Comparison of ENCODE assay signal across 13 cellular contexts in the genomic region with DNA sequence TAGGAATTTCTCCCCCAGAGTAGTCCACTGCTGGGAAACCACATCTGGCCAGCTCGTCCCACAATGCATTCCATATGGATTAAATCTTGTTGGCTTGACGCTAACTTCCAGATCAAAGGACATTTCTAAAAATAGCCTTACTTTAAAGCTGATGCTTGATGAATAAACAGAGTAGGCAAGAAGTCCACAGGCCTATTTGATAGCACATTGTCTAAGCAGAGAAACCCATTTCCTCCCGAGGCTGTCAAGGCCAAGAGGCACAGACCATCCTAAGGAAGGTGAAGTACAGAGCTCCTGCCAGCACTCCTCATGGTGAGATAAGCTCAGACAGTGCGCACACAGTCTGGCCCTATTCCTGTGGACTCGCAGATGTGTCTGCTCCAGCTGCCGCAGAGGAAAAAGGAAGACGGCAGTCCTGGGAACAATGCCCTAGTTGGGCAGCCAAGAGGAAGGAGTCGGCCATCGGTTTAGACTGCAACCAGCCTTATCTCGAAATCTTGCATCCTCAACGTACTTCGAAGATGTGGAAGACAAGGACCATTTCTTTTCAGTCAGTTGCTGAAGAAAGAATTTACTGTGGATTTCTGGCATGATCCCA.
DNase-seq lines count a peak whose midpoint lies in the region; ATAC-seq and TF ChIP-seq lines count a peak whose summit lies in the region.
"Had no signal": no experiment of that assay in that cellular context is flagged by ENCODE, and none has a peak within 500 bp of the region (broad histone marks: within the 10 kb centered on the region; RNA-seq: fewer than 3 reads in every experiment).

No MANE protein-coding gene starts in this region.

- TF ChIP-seq EP300 in upper lobe of left lung (IDR thresholded peaks at IDR 0.05): peak in 3 of 4 donors; percentile 7 to 64 (median 29)

- ATAC-seq in PC-3 (no peak), upper lobe of left lung (ENCODE audit: low FRiP score in 2 of 2) (peak; percentile 82 to 91), GM21717 (IDR thresholded peaks at IDR 0.05; ENCODE audit: unreplicated experiment) (no peak), GM18505 (IDR thresholded peaks at IDR 0.05; ENCODE audit: unreplicated experiment) (no peak)
- ATAC-seq in naive thymus-derived CD8-positive, alpha-beta T cell: no peak
- no peak for ATAC-seq in naive thymus-derived CD4-positive, alpha-beta T cell

- no peaks in the 10 kb centered on the region for H3K79me2 ChIP-seq in PC-3 (ENCODE audit: low read length)

- DNase-seq in PC-3 (peak; percentile 35), fibroblast of mammary gland (ENCODE audit: low read depth) (peak; percentile 96), upper lobe of left lung (peak in 1 of 2 donors; percentile 51)
- no peak for DNase-seq in naive thymus-derived CD8-positive, alpha-beta T cell
- DNase-seq in naive thymus-derived CD4-positive, alpha-beta T cell: no peak
- DNase-seq: activated CD4-positive, alpha-beta T cell treated with anti-CD3 and anti-CD28 coated beads, Interleukin-2, amount 50 U/mL, for 4 hours; cortex of kidney; occipital lobe; OCI-M1; stimulated activated naive CD4-positive, alpha-beta T cell treated with Interleukin-2 at 50 U/mL for 16 hours had no signal

- H4K20me1 ChIP-seq in PC-3 (ENCODE audit: low read length): no peaks in the 10 kb centered on the region

- intact Hi-C loops in PC-3 (cut with micrococcal nuclease): loop anchor here (5.0 kb wide), 1 partner anchor 33 kb away; no protein-coding TSS in a partner anchor
- intact Hi-C loops in naive thymus-derived CD4-positive, alpha-beta T cell (cut with micrococcal nuclease): loop anchor here in 1 of 2 donors (5.0 kb wide), 1 partner anchor 1682 kb away; no protein-coding TSS in a partner anchor

- no peak overlapping the region for H3K27ac Mint-ChIP-seq in naive thymus-derived CD8-positive, alpha-beta T cell
- H3K27ac Mint-ChIP-seq in naive thymus-derived CD4-positive, alpha-beta T cell: no peak overlapping the region

- TF ChIP-seq POLR2A in upper lobe of left lung (IDR thresholded peaks at IDR 0.05) (no peak), GM18505 (IDR thresholded peaks at IDR 0.05; ENCODE audit: borderline replicate concordance, extremely low read depth, insufficient read depth, insufficient read length) (no peak)

- H2AFZ ChIP-seq in PC-3 (ENCODE audit: low read length): no peak overlapping the region

- H3K9me3 ChIP-seq in PC-3 (ENCODE audit: low read length): no peaks in the 10 kb centered on the region
- no peaks in the 10 kb centered on the region for H3K9me3 ChIP-seq in mesodermal cell (ENCODE audit: control insufficient read depth, low read length)
- H3K9me3 ChIP-seq in upper lobe of left lung: no peaks in the 10 kb centered on the region
- H3K9me3 ChIP-seq in naive thymus-derived CD4-positive, alpha-beta T cell (ENCODE audit: control insufficient read depth in 2 of 3, low read length in 3 of 3): no peaks in the 10 kb centered on the region

- peaks cover 0 to 2% (median 0%) of the 10 kb centered on the region in 4 donors for H3K4me1 Mint-ChIP-seq in naive thymus-derived CD8-positive, alpha-beta T cell
- no peaks in the 10 kb centered on the region for H3K4me1 Mint-ChIP-seq in naive thymus-derived CD4-positive, alpha-beta T cell

- H3K9me2 ChIP-seq in PC-3 (replicated peaks; ENCODE audit: low read length): no peaks in the 10 kb centered on the region

- CTCF ChIA-PET in PC-3 (lab: Charles Lee): no interaction called here
- CTCF ChIA-PET in naive thymus-derived CD4-positive, alpha-beta T cell (lab: Charles Lee): no interaction called here

- no peak overlapping the region; the same call in 1 of the 2 replicates for H3K27ac ChIP-seq in PC-3 (ENCODE audit: low read length)
- H3K27ac ChIP-seq in mesodermal cell (ENCODE audit: low read depth, low read length, severe bottlenecking): peak overlapping the region; percentile 43
- peak overlapping the region; percentile 76 to 86 (median 79) for H3K27ac ChIP-seq in upper lobe of left lung
- no peak overlapping the region for H3K27ac ChIP-seq in naive thymus-derived CD4-positive, alpha-beta T cell (ENCODE audit: low read depth, low read length)

- no peak for TF ChIP-seq CTCF in PC-3 (conservative IDR thresholded peaks at IDR 0.05; ENCODE audit: low read depth, low read length)
- no peak for TF ChIP-seq CTCF in fibroblast of mammary gland (conservative IDR thresholded peaks at IDR 0.05; ENCODE audit: control insufficient read depth, insufficient read depth, low read depth, low read length)
- no peak for TF ChIP-seq CTCF in upper lobe of left lung (IDR thresholded peaks at IDR 0.05)

- H3K9me3 Mint-ChIP-seq in naive thymus-derived CD8-positive, alpha-beta T cell: peaks cover 0 to 1% (median 0%) of the 10 kb centered on the region in 9 donors
- peaks cover 0 to 11% (median 0%) of the 10 kb centered on the region in 11 donors for H3K9me3 Mint-ChIP-seq in naive thymus-derived CD4-positive, alpha-beta T cell

- POLR2A ChIA-PET in PC-3 (lab: Charles Lee; ENCODE audit: unreplicated experiment): interaction anchor here (0.6 kb wide), 1 partner anchor 114 kb away, joined by 3 read pairs; no protein-coding TSS in a partner anchor
- POLR2A ChIA-PET in naive thymus-derived CD8-positive, alpha-beta T cell (lab: Charles Lee): interaction anchor here (0.8 kb wide), 1 partner anchor 9 kb away, joined by 3 read pairs; no protein-coding TSS in a partner anchor
- POLR2A ChIA-PET in naive thymus-derived CD4-positive, alpha-beta T cell (lab: Charles Lee): no interaction called here

- BruUV-seq in PC-3 (replicated peaks; lab: Mats Ljungman, UMichigan): no TSS peak

- H3K4me3 ChIP-seq in PC-3 (ENCODE audit: low read length): no peak overlapping the region
- no peak overlapping the region for H3K4me3 ChIP-seq in fibroblast of mammary gland (ENCODE audit: control insufficient read depth, low read depth, low read length)
- no peak overlapping the region for H3K4me3 ChIP-seq in mesodermal cell (ENCODE audit: extremely low read depth, insufficient read depth, low read length, poor library complexity, severe bottlenecking)
- no peak overlapping the region for H3K4me3 ChIP-seq in upper lobe of left lung
- no peak overlapping the region for H3K4me3 ChIP-seq in naive thymus-derived CD4-positive, alpha-beta T cell (ENCODE audit: low read length)

- H3K27me3 ChIP-seq in PC-3 (ENCODE audit: low read length) (no peaks in the 10 kb centered on the region), upper lobe of left lung (no peaks in the 10 kb centered on the region)
- no peaks in the 10 kb centered on the region for H3K27me3 ChIP-seq in naive thymus-derived CD4-positive, alpha-beta T cell (ENCODE audit: control insufficient read depth in 2 of 2, insufficient read depth in 2 of 2, low read length in 2 of 2)

- 89 to 91% methylated on average over 10 to 12 of the region's 12 CpGs for WGBS in mesodermal cell (ENCODE audit: insufficient coverage in 2 of 2), 2 experiments
- 42 to 64% methylated on average over 8 to 12 of the region's 12 CpGs for WGBS in upper lobe of left lung, 2 donors

- H3F3A ChIP-seq in PC-3 (ENCODE audit: low read length, unreplicated experiment): no peaks in the 10 kb centered on the region

- no peaks in the 10 kb centered on the region for H3K27me3 Mint-ChIP-seq in naive thymus-derived CD8-positive, alpha-beta T cell
- no peaks in the 10 kb centered on the region for H3K27me3 Mint-ChIP-seq in naive thymus-derived CD4-positive, alpha-beta T cell

- H3K4me1 ChIP-seq in PC-3 (ENCODE audit: insufficient read depth, low read length) (peaks cover 44% of the 10 kb centered on the region), mesodermal cell (ENCODE audit: control insufficient read depth, insufficient read depth, low read length, poor library complexity, severe bottlenecking) (peaks cover 24% of the 10 kb centered on the region), upper lobe of left lung (peaks cover 32 to 39% (median 38%) of the 10 kb centered on the region in 4 donors)
- H3K4me1 ChIP-seq in naive thymus-derived CD4-positive, alpha-beta T cell (ENCODE audit: control insufficient read depth in 2 of 2, insufficient read depth in 2 of 2, low read length in 2 of 2): no peaks in the 10 kb centered on the region

- no peak overlapping the region for H3K9ac ChIP-seq in PC-3 (ENCODE audit: low read length)

- H3K4me2 ChIP-seq in PC-3 (ENCODE audit: low read length): no peak overlapping the region

- no peak overlapping the region for H3K4me3 Mint-ChIP-seq in naive thymus-derived CD8-positive, alpha-beta T cell
- H3K4me3 Mint-ChIP-seq in naive thymus-derived CD4-positive, alpha-beta T cell: no peak overlapping the region

- peaks cover 7 to 45% (median 38%) of the 10 kb centered on the region in 3 donors for H3K36me3 Mint-ChIP-seq in naive thymus-derived CD8-positive, alpha-beta T cell
- H3K36me3 Mint-ChIP-seq in naive thymus-derived CD4-positive, alpha-beta T cell: peaks cover 19 to 55% (median 33%) of the 10 kb centered on the region in 5 donors

- no peaks in the 10 kb centered on the region for H3K36me3 ChIP-seq in PC-3 (ENCODE audit: low read depth, low read length)
- no peaks in the 10 kb centered on the region for H3K36me3 ChIP-seq in mesodermal cell (ENCODE audit: control insufficient read depth, insufficient read depth, low read length)
- H3K36me3 ChIP-seq in upper lobe of left lung: no peaks in the 10 kb centered on the region
- H3K36me3 ChIP-seq in naive thymus-derived CD4-positive, alpha-beta T cell (ENCODE audit: control insufficient read depth in 2 of 3, insufficient read depth in 3 of 3, low read length in 3 of 3): peaks cover 0 to 42% (median 3%) of the 10 kb centered on the region in 3 experiments

Comparison
In these comparisons a context has a peak if more than half of its experiments do, and no peak if none do; other contexts are left out.
1. ATAC-seq: peak in upper lobe of left lung (2 of 2); none in PC-3 (single experiment), naive thymus-derived CD8-positive, alpha-beta T cell (0 of 2), naive thymus-derived CD4-positive, alpha-beta T cell (single experiment), GM21717 (single experiment) and GM18505 (single experiment).
2. DNase-seq: peak in PC-3 (single experiment) and fibroblast of mammary gland (single experiment); none in naive thymus-derived CD8-positive, alpha-beta T cell (0 of 10) and naive thymus-derived CD4-positive, alpha-beta T cell (0 of 9).
3. H3K27ac ChIP-seq: peak in mesodermal cell (single experiment) and upper lobe of left lung (4 of 4); none in PC-3 (single experiment) and naive thymus-derived CD4-positive, alpha-beta T cell (single experiment).